Comparison of ENCODE assay signal across 8 cellular contexts in genomic region chr3:184362668-184363540, GRCh38. TPM values are rescaled to one million over a fixed set of nuclear protein-coding genes. Genes with fewer than 3 reads are reported as not detected.
DNase-seq lines count a peak whose midpoint lies in the region; FAIRE-seq and TF ChIP-seq lines count a peak whose summit lies in the region.

No MANE protein-coding gene starts in this region.

- H3K18ac ChIP-seq in H1 (ENCODE audit: extremely low read depth, low read length) = peak overlapping the region; percentile 81
- H3K18ac ChIP-seq in mesendoderm (ENCODE audit: low read length) = peak overlapping the region; percentile 88

- H3K9me3 ChIP-seq in H1 (ENCODE audit: insufficient read depth in 2 of 2, low read depth in 1 of 2, low read length in 1 of 2) = no peaks in the 10 kb centered on the region

- H3K4ac ChIP-seq in H1 (replicated peaks; ENCODE audit: insufficient read length, low read depth, low read length) = peak overlapping the region; percentile 92
- H3K4ac ChIP-seq in mesendoderm (ENCODE audit: low read depth, low read length) = peak overlapping the region; percentile 71

- CTCF ChIA-PET in H1 (lab: Charles Lee; ENCODE audit: partially characterized antibody) = interaction anchor here (1.1 to 7.1 kb wide), 9 partner anchors 9 to 184 kb away, joined by 3 to 47 read pairs (median 4); no protein-coding TSS in a partner anchor

- H3K23ac ChIP-seq in H1 (ENCODE audit: insufficient read length) (no peak overlapping the region), mesendoderm (ENCODE audit: low read length) (peak overlapping the region; percentile 66)

- H3K79me1 ChIP-seq in H1 (ENCODE audit: low read depth, low read length) (0 out of 2 replicates have a peak, but pooled peaks cover 3% of the 10 kb centered on the region), mesendoderm (ENCODE audit: low read length) (peaks cover 12% of the 10 kb centered on the region)

- H3K4me1 ChIP-seq in H1 (replicated peaks in 1 of 4; ENCODE audit: control insufficient read depth in 3 of 4, insufficient read depth in 4 of 4, low read length in 3 of 4) = peaks cover 3 to 18% (median 12%) of the 10 kb centered on the region in 4 experiments
- peaks cover 11% of the 10 kb centered on the region for H3K4me1 ChIP-seq in mesendoderm (ENCODE audit: control insufficient read depth, low read depth, low read length)

- H4K20me1 ChIP-seq in H1 (replicated peaks in 1 of 2; ENCODE audit: control insufficient read depth in 1 of 2, insufficient read depth in 2 of 2, low read length in 2 of 2) = peaks cover 8 to 15% of the 10 kb centered on the region in 2 experiments

- POLR2A ChIA-PET in H1 (lab: Charles Lee; ENCODE audit: partially characterized antibody) = interaction anchor here (0.6 to 5.2 kb wide), 22 partner anchors 9 to 186 kb away, joined by 3 to 32 read pairs (median 4); partner anchors contain the start of gene FAM131A

- TF ChIP-seq RAD21 in H1 (IDR thresholded peaks at IDR 0.05 in 1 of 2, conservative IDR thresholded peaks at IDR 0.05 in 1 of 2; ENCODE audit: low read depth in 2 of 2, low read length in 2 of 2) = peak; percentile 11 to 30; a peak in 2 of 4 replicates

- FAIRE-seq in H1 (lab: Jason Lieb, UNC) = peak; percentile 90

- H3K4me2 ChIP-seq in H1 (ENCODE audit: insufficient read depth in 1 of 2, low read depth in 2 of 2, low read length in 2 of 2) = peak overlapping the region; percentile 94 to 98
- peak overlapping the region; percentile 87 for H3K4me2 ChIP-seq in mesendoderm (ENCODE audit: low read length)

- TF ChIP-seq POLR2A in H1 (IDR thresholded peaks at IDR 0.05; ENCODE audit: control extremely low read depth in 1 of 2, low read depth in 2 of 2, low read length in 2 of 2) = peak in 1 of 2 experiments; percentile 86; a peak in 2 of 3 replicates

- H3K79me2 ChIP-seq in H1 (ENCODE audit: control insufficient read depth in 1 of 2, insufficient read depth in 2 of 2, low read length in 2 of 2) (peaks cover 0 to 15% of the 10 kb centered on the region in 2 experiments; a peak in 2 of 4 replicates), mesendoderm (ENCODE audit: control insufficient read depth, insufficient read depth, low read length) (peaks cover 11% of the 10 kb centered on the region)

- H2BK20ac ChIP-seq in H1 (ENCODE audit: low read length) = no peak overlapping the region

- H4K5ac ChIP-seq in H1 (ENCODE audit: insufficient read length, low read depth, low read length) (peak overlapping the region; percentile 85), mesendoderm (ENCODE audit: low read length) (no peak overlapping the region)

- TF ChIP-seq CTCF in GM20000 (IDR thresholded peaks at IDR 0.05; ENCODE audit: extremely low read depth, missing control alignments) (peak; percentile 38), H1 (IDR thresholded peaks at IDR 0.05; ENCODE audit: control extremely low read depth in 1 of 3, insufficient read depth in 1 of 3, low read depth in 1 of 3, low read length in 3 of 3) (peak in 2 of 3 experiments; percentile 57 to 65; a peak in 3 of 4 replicates)

- peaks cover 7 to 25% (median 23%) of the 10 kb centered on the region in 4 experiments; a peak in 7 of 8 replicates for H3K36me3 ChIP-seq in H1 (ENCODE audit: control insufficient read depth in 2 of 4, insufficient read depth in 4 of 4, low read length in 3 of 4)
- H3K36me3 ChIP-seq in mesendoderm (ENCODE audit: control insufficient read depth, insufficient read depth, low read length) = peaks cover 7% of the 10 kb centered on the region

- H2AFZ ChIP-seq in H1 (ENCODE audit: low read length) = 0 out of 2 replicates have a peak overlapping the region, but pooled peaks have one; percentile 15

- 2% methylated on average over 55 of the region's 67 CpGs; no CpG with 5 or more reads in 1 of the 2 experiments for WGBS in H1 (ENCODE audit: extremely low coverage in 1 of 2, insufficient coverage in 1 of 2, insufficient read length in 1 of 2, insufficient replicate concordance in 2 of 2, low coverage in 1 of 2, low lambda C conversion rate in 2 of 2, missing lambda C conversion rate in 1 of 2), 2 experiments
- WGBS in mesendoderm (ENCODE audit: extremely low coverage, insufficient coverage, low lambda C conversion rate) = no CpG with 5 or more reads among the region's 67 CpGs

- peak overlapping the region; percentile 77 to 88 (median 80) for H3K4me3 ChIP-seq in H1 (ENCODE audit: extremely low read depth in 1 of 4, insufficient read depth in 2 of 4, low read depth in 3 of 4, low read length in 4 of 4)
- peak overlapping the region; percentile 91 for H3K4me3 ChIP-seq in mesendoderm (ENCODE audit: low read length)

- H2BK5ac ChIP-seq in H1 (ENCODE audit: low read depth, low read length) = peak overlapping the region; percentile 93
- peak overlapping the region; percentile 63 for H2BK5ac ChIP-seq in mesendoderm (ENCODE audit: low read length)

- peak overlapping the region; percentile 97; the same call in 1 of the 2 replicates for H4K8ac ChIP-seq in H1 (ENCODE audit: extremely low read depth, insufficient read depth, low read length)
- H4K8ac ChIP-seq in mesendoderm (ENCODE audit: low read depth, low read length) = no peak overlapping the region

- peaks cover 22% of the 10 kb centered on the region for H3K23me2 ChIP-seq in H1 (ENCODE audit: low read depth, low read length)

- DNase-seq in COR-L47 (lab: John Stamatoyannopoulos, UW) (peak; percentile 100), GM20000 (ENCODE audit: low spot score) (peak; percentile 98), HT-29 (ENCODE audit: low spot score) (peak; percentile 99), H1 (ENCODE audit: low read depth in 1 of 2, low spot score in 2 of 2) (peak; percentile 93 to 95), mesendoderm (peak; percentile 99)
- DNase-seq in NK-92 treated with Interleukin-12 subunit alpha and Interleukin-12 subunit beta, amount 100 ng/mL, for 24 hours (lab: John Stamatoyannopoulos, UW) = peak; percentile 97
- peak; percentile 86 to 94 (median 94) for DNase-seq in activated CD8-positive, alpha-beta memory T cell treated with anti-CD3 and anti-CD28 coated beads for 48 hours (ENCODE audit: low read depth in 2 of 3, low spot score in 2 of 3)
- DNase-seq in stimulated activated CD8-positive, alpha-beta memory T cell treated with anti-CD3 and anti-CD28 coated beads, Interleukin-15, amount 100 ng/mL, for 1 hour (ENCODE audit: low read depth) = peak; percentile 89

- H2AK5ac ChIP-seq in H1 (ENCODE audit: low read depth, low read length) (no peak overlapping the region; the same call in 1 of the 2 replicates), mesendoderm (ENCODE audit: low read length) (no peak overlapping the region)

- H3K14ac ChIP-seq in H1 (ENCODE audit: insufficient read length) = no peak overlapping the region

- peak overlapping the region; percentile 23 for H4K91ac ChIP-seq in H1 (replicated peaks; ENCODE audit: insufficient read length, low read length)

- H3K27me3 ChIP-seq in H1 (replicated peaks in 1 of 4; ENCODE audit: control insufficient read depth in 3 of 4, extremely low read depth in 1 of 4, insufficient read depth in 3 of 4, low read length in 3 of 4) (peaks cover 0 to 8% (median 3%) of the 10 kb centered on the region in 4 experiments; a peak in 3 of 7 replicates), mesendoderm (ENCODE audit: insufficient read depth, low read length, poor library complexity) (no peaks in the 10 kb centered on the region)

- H3K9ac ChIP-seq in H1 (replicated peaks in 1 of 4; ENCODE audit: extremely low read depth in 1 of 4, low read depth in 3 of 4, low read length in 3 of 4) (peak overlapping the region; percentile 59 to 92 (median 84)), mesendoderm (ENCODE audit: low read length) (peak overlapping the region; percentile 95)

- peak overlapping the region; percentile 72 for H3K56ac ChIP-seq in H1 (replicated peaks; ENCODE audit: insufficient read length, low read depth, low read length)
- peak overlapping the region; percentile 99 for H3K56ac ChIP-seq in mesendoderm (ENCODE audit: low read length)

- no peak; a peak in 1 of 3 replicates for TF ChIP-seq EP300 in H1 (IDR thresholded peaks at IDR 0.05; ENCODE audit: borderline replicate concordance in 1 of 2, low read depth in 2 of 2, low read length in 2 of 2)

- H2BK120ac ChIP-seq in H1 (replicated peaks; ENCODE audit: low read depth, low read length) (no peak overlapping the region), mesendoderm (ENCODE audit: low read depth, low read length) (no peak overlapping the region)

- H2BK15ac ChIP-seq in H1 (ENCODE audit: low read length) (0 out of 2 replicates have a peak overlapping the region, but pooled peaks have one; percentile 46), mesendoderm (replicated peaks; ENCODE audit: low read depth) (no peak overlapping the region)

- peak overlapping the region; percentile 60; the same call in 1 of the 2 replicates for H2BK12ac ChIP-seq in H1 (ENCODE audit: low read depth, low read length)

- H3K27ac ChIP-seq in H1 (ENCODE audit: low read depth, low read length) (peak overlapping the region; percentile 92), mesendoderm (ENCODE audit: low read depth, low read length) (peak overlapping the region; percentile 98)

RNA-seq across cellular contexts. Expression of gene POLR2H, which starts 1.4 kb away (rescaled TPM):
- total RNA-seq in HT-29 (2014; rRNA removed; shearing (Covaris generic)) = 138 and 157 TPM in 2 replicates
- total RNA-seq in H1 (2021; fragmentation: NEBNext Ultra II Directional; extraction: Animal tissue kit (Norgen Biotek cat#: 25700)) = 113 and 118 TPM in 2 replicates
- 253 and 335 TPM in 2 replicates for polyA plus RNA-seq in H1 (2011; rRNA removed)
- polyA plus RNA-seq in H1 (2011; cell fraction: cytosol; rRNA removed) = 372 TPM
- polyA plus RNA-seq in H1 (2011; cell fraction: nucleus; rRNA removed) = 132 TPM
- 156 to 183 TPM (median 164 TPM) in 4 replicates for polyA plus RNA-seq in H1 (2012, experiment 1 of 2)
- polyA plus RNA-seq in H1 (2012, experiment 2 of 2) = 190 TPM
- 109 TPM for polyA plus RNA-seq in H1 (2013, experiment 1 of 2)
- 115 TPM for polyA plus RNA-seq in H1 (2013, experiment 2 of 2)
- 65.8 and 81.4 TPM in 2 replicates for polyA minus RNA-seq in H1 (2011; rRNA and poly(A)+ RNA removed)
- 55.6 TPM for polyA minus RNA-seq in H1 (2011; cell fraction: cytosol; rRNA and poly(A)+ RNA removed)
- polyA minus RNA-seq in H1 (2011; cell fraction: nucleus; rRNA and poly(A)+ RNA removed) = 54.6 TPM
- 89.1 TPM for polyA plus RNA-seq in mesendoderm (2013, experiment 1 of 2)
- polyA plus RNA-seq in mesendoderm (2013, experiment 2 of 2) = 91.1 TPM

RNA-seq across cellular contexts. Expression of gene CLCN2, which starts 1.5 kb away (rescaled TPM):
- total RNA-seq in HT-29 (2014; rRNA removed; shearing (Covaris generic)) = 59.4 and 64.0 TPM in 2 replicates
- total RNA-seq in H1 (2021; fragmentation: NEBNext Ultra II Directional; extraction: Animal tissue kit (Norgen Biotek cat#: 25700)) = 11.8 and 13.7 TPM in 2 replicates
- 16.1 and 20.7 TPM in 2 replicates for polyA plus RNA-seq in H1 (2011; rRNA removed)
- polyA plus RNA-seq in H1 (2011; cell fraction: cytosol; rRNA removed) = 11.9 TPM
- 101 TPM for polyA plus RNA-seq in H1 (2011; cell fraction: nucleus; rRNA removed)
- polyA plus RNA-seq in H1 (2012, experiment 1 of 2) = 10.2 to 14.4 TPM (median 13.8 TPM) in 4 replicates
- 9.8 TPM for polyA plus RNA-seq in H1 (2012, experiment 2 of 2)
- 12.1 TPM for polyA plus RNA-seq in H1 (2013, experiment 1 of 2)
- polyA plus RNA-seq in H1 (2013, experiment 2 of 2) = 9.9 TPM
- polyA minus RNA-seq in H1 (2011; rRNA and poly(A)+ RNA removed) = 21.6 and 30.2 TPM in 2 replicates
- polyA minus RNA-seq in H1 (2011; cell fraction: cytosol; rRNA and poly(A)+ RNA removed) = 10.0 TPM
- polyA minus RNA-seq in H1 (2011; cell fraction: nucleus; rRNA and poly(A)+ RNA removed) = 57.3 TPM
- 3.7 TPM for polyA plus RNA-seq in mesendoderm (2013, experiment 1 of 2)
- polyA plus RNA-seq in mesendoderm (2013, experiment 2 of 2) = 3.9 TPM

RNA-seq across cellular contexts. Expression of gene THPO, which starts 15.1 kb away (rescaled TPM):
- 0.50 and 0.56 TPM in 2 replicates for total RNA-seq in HT-29 (2014; rRNA removed; shearing (Covaris generic))
- total RNA-seq in H1 (2021; fragmentation: NEBNext Ultra II Directional; extraction: Animal tissue kit (Norgen Biotek cat#: 25700)) = 0.40 and 1.2 TPM in 2 replicates
- polyA plus RNA-seq in H1 (2011; rRNA removed) = 0.82 and 1.4 TPM in 2 replicates
- 0.56 TPM for polyA plus RNA-seq in H1 (2011; cell fraction: cytosol; rRNA removed)
- 0.94 TPM for polyA plus RNA-seq in H1 (2011; cell fraction: nucleus; rRNA removed)
- polyA plus RNA-seq in H1 (2012, experiment 1 of 2) = 0.68 to 1.2 TPM (median 0.87 TPM) in 4 replicates
- polyA plus RNA-seq in H1 (2012, experiment 2 of 2) = 0.66 TPM
- polyA plus RNA-seq in H1 (2013, experiment 1 of 2) = 0.43 TPM
- polyA plus RNA-seq in H1 (2013, experiment 2 of 2) = 0.53 TPM
- 0.37 and 1.0 TPM in 2 replicates for polyA minus RNA-seq in H1 (2011; rRNA and poly(A)+ RNA removed)
- polyA minus RNA-seq in H1 (2011; cell fraction: cytosol; rRNA and poly(A)+ RNA removed) = 1.2 TPM
- polyA minus RNA-seq in H1 (2011; cell fraction: nucleus; rRNA and poly(A)+ RNA removed) = 0.50 TPM
- 0.44 TPM for polyA plus RNA-seq in mesendoderm (2013, experiment 1 of 2)
- polyA plus RNA-seq in mesendoderm (2013, experiment 2 of 2) = 0.60 TPM

RNA-seq across cellular contexts. Expression of gene CHRD, which starts 16.9 kb away (rescaled TPM):
- total RNA-seq in HT-29 (2014; rRNA removed; shearing (Covaris generic)) = 3.4 and 5.2 TPM in 2 replicates
- total RNA-seq in H1 (2021; fragmentation: NEBNext Ultra II Directional; extraction: Animal tissue kit (Norgen Biotek cat#: 25700)) = 0.63 and 0.86 TPM in 2 replicates
- 0.62 and 1.7 TPM in 2 replicates for polyA plus RNA-seq in H1 (2011; rRNA removed)
- polyA plus RNA-seq in H1 (2011; cell fraction: cytosol; rRNA removed) = 1.4 TPM
- polyA plus RNA-seq in H1 (2011; cell fraction: nucleus; rRNA removed) = 10.3 TPM
- polyA plus RNA-seq in H1 (2012, experiment 1 of 2) = 0.52 to 1.4 TPM (median 0.80 TPM) in 4 replicates
- 0.98 TPM for polyA plus RNA-seq in H1 (2012, experiment 2 of 2)
- polyA plus RNA-seq in H1 (2013, experiment 1 of 2) = 0.28 TPM
- 0.35 TPM for polyA plus RNA-seq in H1 (2013, experiment 2 of 2)
- polyA minus RNA-seq in H1 (2011; rRNA and poly(A)+ RNA removed) = 0.15 and 0.22 TPM in 2 replicates
- polyA minus RNA-seq in H1 (2011; cell fraction: cytosol; rRNA and poly(A)+ RNA removed) = 0.37 TPM
- 2.3 TPM for polyA minus RNA-seq in H1 (2011; cell fraction: nucleus; rRNA and poly(A)+ RNA removed)
- 0.20 TPM for polyA plus RNA-seq in mesendoderm (2013, experiment 1 of 2)
- 0.14 TPM for polyA plus RNA-seq in mesendoderm (2013, experiment 2 of 2)

RNA-seq across cellular contexts. Expression of gene FAM131A, which starts 25.5 kb away (rescaled TPM):
- 21.4 and 26.6 TPM in 2 replicates for total RNA-seq in HT-29 (2014; rRNA removed; shearing (Covaris generic))
- 15.4 and 16.0 TPM in 2 replicates for total RNA-seq in H1 (2021; fragmentation: NEBNext Ultra II Directional; extraction: Animal tissue kit (Norgen Biotek cat#: 25700))
- polyA plus RNA-seq in H1 (2011; rRNA removed) = 21.9 and 35.3 TPM in 2 replicates
- 27.7 TPM for polyA plus RNA-seq in H1 (2011; cell fraction: cytosol; rRNA removed)
- polyA plus RNA-seq in H1 (2011; cell fraction: nucleus; rRNA removed) = 29.2 TPM
- polyA plus RNA-seq in H1 (2012, experiment 1 of 2) = 10.0 to 18.5 TPM (median 15.4 TPM) in 4 replicates
- 12.7 TPM for polyA plus RNA-seq in H1 (2012, experiment 2 of 2)
- 9.2 TPM for polyA plus RNA-seq in H1 (2013, experiment 1 of 2)
- polyA plus RNA-seq in H1 (2013, experiment 2 of 2) = 8.7 TPM
- 8.8 and 13.9 TPM in 2 replicates for polyA minus RNA-seq in H1 (2011; rRNA and poly(A)+ RNA removed)
- 7.0 TPM for polyA minus RNA-seq in H1 (2011; cell fraction: cytosol; rRNA and poly(A)+ RNA removed)
- polyA minus RNA-seq in H1 (2011; cell fraction: nucleus; rRNA and poly(A)+ RNA removed) = 12.1 TPM
- polyA plus RNA-seq in mesendoderm (2013, experiment 1 of 2) = 4.8 TPM
- 5.1 TPM for polyA plus RNA-seq in mesendoderm (2013, experiment 2 of 2)

Comparison
In these comparisons a context has a peak if more than half of its experiments do, and no peak if none do; other contexts are left out.
1. Peak in every context shown above with its lines: DNase-seq, H3K4me3 ChIP-seq and H3K27ac ChIP-seq.